10 cellular contexts compared by ENCODE assay signal in the genomic region with DNA sequence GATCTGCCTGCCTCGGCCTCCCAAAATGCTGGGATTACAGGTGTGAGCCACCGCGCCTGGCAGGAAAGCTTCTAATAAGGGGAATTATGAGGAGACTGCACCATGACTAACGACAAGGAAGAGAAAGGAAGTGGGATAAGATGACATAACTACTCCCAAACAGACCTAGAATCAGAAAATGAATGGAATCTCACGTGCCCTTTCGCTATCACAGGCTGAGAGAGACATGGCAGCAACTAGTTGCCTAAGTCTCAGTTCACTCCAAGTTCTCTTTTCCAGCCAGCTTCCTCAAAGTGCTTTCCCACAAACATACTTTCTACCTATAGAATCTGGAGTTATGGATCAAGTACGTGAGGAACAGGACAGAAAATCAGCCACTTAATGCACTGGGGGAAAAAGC. TPM values are rescaled to one million over a fixed set of nuclear protein-coding genes. Genes with fewer than 3 reads are reported as not detected.
DNase-seq lines count a peak whose midpoint lies in the region; ATAC-seq and TF ChIP-seq lines count a peak whose summit lies in the region.
"Had no signal": no experiment of that assay in that cellular context is flagged by ENCODE, and none has a peak within 500 bp of the region (broad histone marks: within the 10 kb centered on the region; RNA-seq: fewer than 3 reads in every experiment).

No MANE protein-coding gene starts in this region.

- no peaks in the 10 kb centered on the region for H3K27me3 Mint-ChIP-seq in naive thymus-derived CD8-positive, alpha-beta T cell
- no peaks in the 10 kb centered on the region for H3K27me3 Mint-ChIP-seq in endodermal cell (ENCODE audit: insufficient read depth)

- POLR2A ChIA-PET in HEK293 (lab: Yijun Ruan, JAX) = interaction anchor here (1.7 to 7.8 kb wide), 2 partner anchors 12 to 44 kb away, joined by 3 to 56 read pairs; no protein-coding TSS in a partner anchor
- POLR2A ChIA-PET in naive thymus-derived CD8-positive, alpha-beta T cell (lab: Charles Lee) = interaction anchor here (0.7 to 1.1 kb wide), 2 partner anchors 8 to 9 kb away, joined by 3 to 4 read pairs; no protein-coding TSS in a partner anchor

- H3K27me3 ChIP-seq in BLaER1 (no peaks in the 10 kb centered on the region), endodermal cell (ENCODE audit: control insufficient read depth, insufficient read depth, low read length, poor library complexity, severe bottlenecking) (no peaks in the 10 kb centered on the region)

- CTCF ChIA-PET in HEK293 (lab: Yijun Ruan, JAX) = interaction anchor here (3.1 to 6.3 kb wide), 2 partner anchors 15 to 24 kb away, joined by 20 to 28 read pairs; no protein-coding TSS in a partner anchor

- H3K4me1 ChIP-seq in BLaER1 (peaks cover 29% of the 10 kb centered on the region), HEK293 (ENCODE audit: control insufficient read depth, insufficient read depth, low read length) (peaks cover 3% of the 10 kb centered on the region; the same call in 1 of the 2 replicates), endodermal cell (ENCODE audit: control insufficient read depth, insufficient read depth, low read length) (no peaks in the 10 kb centered on the region)

- H3K9me3 Mint-ChIP-seq in naive thymus-derived CD8-positive, alpha-beta T cell = no peaks in the 10 kb centered on the region
- H3K9me3 Mint-ChIP-seq in endodermal cell = no peaks in the 10 kb centered on the region

- H3K4me1 Mint-ChIP-seq in naive thymus-derived CD8-positive, alpha-beta T cell = peaks cover 33 to 61% (median 61%) of the 10 kb centered on the region in 4 donors
- H3K4me1 Mint-ChIP-seq in endodermal cell = peaks cover 24% of the 10 kb centered on the region

- DNase-seq in amniotic epithelial cell (ENCODE audit: low read depth) = peak; percentile 53
- DNase-seq in naive thymus-derived CD8-positive, alpha-beta T cell = no peak
- DNase-seq in SHP77 treated with DMSO at 0.1 percent for 48 hours (lab: John Stamatoyannopoulos, UW) = no peak
- no peak for DNase-seq in endodermal cell
- DNase-seq in SW 1271 (lab: John Stamatoyannopoulos, UW) = no peak
- DNase-seq: NCI-H526 had no signal

- H4K20me1 ChIP-seq in BLaER1 = peaks cover 6% of the 10 kb centered on the region; the same call in 1 of the 2 replicates

- H3K36me3 ChIP-seq in BLaER1 = peaks cover 53% of the 10 kb centered on the region
- H3K36me3 ChIP-seq in HEK293 (ENCODE audit: control insufficient read depth in 2 of 2, insufficient read depth in 1 of 2, low read length in 2 of 2) = peaks cover 4 to 49% of the 10 kb centered on the region in 2 experiments
- H3K36me3 ChIP-seq in endodermal cell (ENCODE audit: control insufficient read depth, insufficient read depth, low read length) = peaks cover 9% of the 10 kb centered on the region

- ATAC-seq in naive thymus-derived CD8-positive, alpha-beta T cell = no peak
- ATAC-seq in activated CD4-positive, CD25-positive, alpha-beta regulatory T cell treated with anti-CD3 and anti-CD28 coated beads, Interleukin-2, amount 50 U/mL, for 24 hours = no peak

- H3K27ac ChIP-seq in BLaER1 (no peak overlapping the region), HEK293 (ENCODE audit: extremely low read depth, low read depth, low read length) (no peak overlapping the region), endodermal cell (ENCODE audit: low read depth, low read length) (no peak overlapping the region)

- peak overlapping the region in 9 of 10 donors; percentile 93 to 99 (median 98) for H3K4me3 Mint-ChIP-seq in naive thymus-derived CD8-positive, alpha-beta T cell
- H3K4me3 Mint-ChIP-seq in endodermal cell = no peak overlapping the region

- H3K36me3 Mint-ChIP-seq in naive thymus-derived CD8-positive, alpha-beta T cell = peaks cover 0 to 54% (median 7%) of the 10 kb centered on the region in 3 donors
- H3K36me3 Mint-ChIP-seq in endodermal cell (ENCODE audit: low read depth) = peaks cover 30% of the 10 kb centered on the region

- H3K9ac ChIP-seq in BLaER1 (no peak overlapping the region; the same call in 1 of the 2 replicates), endodermal cell (ENCODE audit: extremely low read depth, low read length, poor library complexity, severe bottlenecking) (no peak overlapping the region)

- no peaks in the 10 kb centered on the region for H3K9me3 ChIP-seq in BLaER1
- H3K9me3 ChIP-seq in HEK293 (ENCODE audit: control insufficient read depth, insufficient read depth, low read depth, low read length) = no peaks in the 10 kb centered on the region
- H3K9me3 ChIP-seq in endodermal cell (ENCODE audit: control insufficient read depth, low read length) = no peaks in the 10 kb centered on the region

- H3K4me3 ChIP-seq in BLaER1 (no peak overlapping the region), HEK293 (ENCODE audit: low read depth, low read length) (no peak overlapping the region), endodermal cell (ENCODE audit: low read length) (no peak overlapping the region)

- H3K27ac Mint-ChIP-seq in naive thymus-derived CD8-positive, alpha-beta T cell = peak overlapping the region in 9 of 10 donors; percentile 17 to 100 (median 74)
- H3K27ac Mint-ChIP-seq in endodermal cell = no peak overlapping the region

- TF ChIP-seq CTCF in HEK293 (tag by site-specific recombination; IDR thresholded peaks at IDR 0.05) (no peak), endodermal cell (conservative IDR thresholded peaks at IDR 0.05) (no peak)

- H3K4me2 ChIP-seq in BLaER1 = peak overlapping the region; percentile 96

- WGBS in endodermal cell (ENCODE audit: insufficient coverage in 1 of 2, insufficient read length in 1 of 2), 2 experiments = 96 to 100% methylated on average over 1 to 7 of the region's 7 CpGs

TF ChIP-seq in HEK293, 187 proteins besides CTCF, POLR2A, EP300 and RAD21:
- no peak for TF ChIP-seq ZNF768 (tag by site-specific recombination; IDR thresholded peaks at IDR 0.05)
- no peak for TF ChIP-seq ZNF514 (tag by site-specific recombination; IDR thresholded peaks at IDR 0.05)
- TF ChIP-seq PRDM1 (tag by site-specific recombination; IDR thresholded peaks at IDR 0.05) = 0 out of 2 replicates have a peak, but pooled peaks have one; percentile 62
TF ChIP-seq in HEK293: peak in this region for 1.

RNA-seq across cellular contexts. Expression of gene PI4KB, which starts 2.0 kb away (rescaled TPM):
- total RNA-seq in naive thymus-derived CD8-positive, alpha-beta T cell = 10 to 100 TPM; 91.8 to 96.6 TPM
- polyA plus RNA-seq in naive thymus-derived CD8-positive, alpha-beta T cell = 10 to 100 TPM; 42.4 to 63.3 (median 52.3) TPM
- total RNA-seq in endodermal cell = 10 to 100 TPM; 34.3 to 37.5 TPM
- 32.4 TPM for polyA plus RNA-seq in endodermal cell (2013, experiment 1 of 2)
- 30.8 TPM for polyA plus RNA-seq in endodermal cell (2013, experiment 2 of 2)

RNA-seq across cellular contexts. Expression of gene RFX5, which starts 21.8 kb away (rescaled TPM):
- total RNA-seq in naive thymus-derived CD8-positive, alpha-beta T cell = 10 to 100 TPM; 64.5 to 68.3 TPM
- 10 to 100 TPM; 22.8 to 38.8 (median 23.9) TPM for polyA plus RNA-seq in naive thymus-derived CD8-positive, alpha-beta T cell
- 10 to 100 TPM; 57.7 to 72.1 TPM for total RNA-seq in endodermal cell
- 66.0 TPM for polyA plus RNA-seq in endodermal cell (2013, experiment 1 of 2)
- polyA plus RNA-seq in endodermal cell (2013, experiment 2 of 2) = 64.5 TPM

RNA-seq across cellular contexts. Expression of gene ZNF687, which starts 43.1 kb away (rescaled TPM):
- total RNA-seq in naive thymus-derived CD8-positive, alpha-beta T cell = 10 to 100 TPM; 34.6 to 37.2 TPM
- 1 to 10 TPM in 1 of 3 donors, under 1 TPM in 2; 0.56 to 1.1 (median 0.96) TPM for polyA plus RNA-seq in naive thymus-derived CD8-positive, alpha-beta T cell
- 10 to 100 TPM; 43.0 to 49.8 TPM for total RNA-seq in endodermal cell
- polyA plus RNA-seq in endodermal cell (2013, experiment 1 of 2) = 24.3 TPM
- 22.2 TPM for polyA plus RNA-seq in endodermal cell (2013, experiment 2 of 2)

RNA-seq across cellular contexts. Expression of gene SELENBP1, which starts 47.3 kb away (rescaled TPM):
- total RNA-seq in naive thymus-derived CD8-positive, alpha-beta T cell = not detected
- not detected for polyA plus RNA-seq in naive thymus-derived CD8-positive, alpha-beta T cell
- total RNA-seq in endodermal cell = 10 to 100 TPM; 35.4 to 39.2 TPM
- 40.1 TPM for polyA plus RNA-seq in endodermal cell (2013, experiment 1 of 2)
- 37.3 TPM for polyA plus RNA-seq in endodermal cell (2013, experiment 2 of 2)
- total RNA-seq: T-helper 1 cell treated with Interleukin-12 subunit alpha and Interleukin-12 subunit beta and Interleukin-4 antibody, amounts not matched to agents 30 ng/mL and 1 ng/mL, for 36 hours had no signal
